ENCODE assay signal across 8 cellular contexts in the genomic region with DNA sequence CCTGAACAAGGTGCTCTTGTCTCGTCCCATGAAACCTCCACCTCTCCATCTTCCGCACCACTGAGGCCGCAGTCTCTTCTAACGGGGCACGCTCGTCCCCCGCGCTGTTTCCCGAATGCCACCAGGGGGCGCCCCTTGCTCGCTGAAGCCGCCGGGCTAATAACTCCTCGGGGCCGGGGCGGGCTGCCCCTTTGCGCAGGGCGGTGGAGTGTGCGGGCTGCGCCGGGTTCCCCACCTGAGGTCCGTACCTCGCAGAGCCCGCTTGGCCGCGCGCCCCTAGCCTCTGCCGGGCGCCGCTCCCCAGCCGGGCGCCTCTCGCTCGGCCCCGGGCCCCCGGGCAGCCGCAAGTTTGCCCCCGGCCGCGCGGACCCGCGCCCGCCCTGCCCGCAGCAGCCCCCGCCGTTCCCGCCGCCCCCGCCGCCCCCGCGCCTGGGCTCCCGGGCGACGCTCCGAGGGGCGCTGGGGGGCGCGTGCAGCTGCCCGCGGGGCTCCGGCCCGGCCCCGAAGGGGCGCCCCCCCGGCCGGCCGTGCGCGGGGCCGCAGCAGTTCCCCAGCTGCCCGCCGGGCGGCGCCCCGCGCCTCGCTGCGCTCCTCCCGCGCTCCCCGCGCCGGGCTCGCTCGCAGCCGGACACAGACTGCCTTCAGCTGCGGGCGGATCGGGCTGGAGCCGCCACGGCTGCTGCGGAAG. TPM values are rescaled to one million over a fixed set of nuclear protein-coding genes. Genes with fewer than 3 reads are reported as not detected.
DNase-seq lines count a peak whose midpoint lies in the region; ATAC-seq, FAIRE-seq and TF ChIP-seq lines count a peak whose summit lies in the region.

A gene with protein sequence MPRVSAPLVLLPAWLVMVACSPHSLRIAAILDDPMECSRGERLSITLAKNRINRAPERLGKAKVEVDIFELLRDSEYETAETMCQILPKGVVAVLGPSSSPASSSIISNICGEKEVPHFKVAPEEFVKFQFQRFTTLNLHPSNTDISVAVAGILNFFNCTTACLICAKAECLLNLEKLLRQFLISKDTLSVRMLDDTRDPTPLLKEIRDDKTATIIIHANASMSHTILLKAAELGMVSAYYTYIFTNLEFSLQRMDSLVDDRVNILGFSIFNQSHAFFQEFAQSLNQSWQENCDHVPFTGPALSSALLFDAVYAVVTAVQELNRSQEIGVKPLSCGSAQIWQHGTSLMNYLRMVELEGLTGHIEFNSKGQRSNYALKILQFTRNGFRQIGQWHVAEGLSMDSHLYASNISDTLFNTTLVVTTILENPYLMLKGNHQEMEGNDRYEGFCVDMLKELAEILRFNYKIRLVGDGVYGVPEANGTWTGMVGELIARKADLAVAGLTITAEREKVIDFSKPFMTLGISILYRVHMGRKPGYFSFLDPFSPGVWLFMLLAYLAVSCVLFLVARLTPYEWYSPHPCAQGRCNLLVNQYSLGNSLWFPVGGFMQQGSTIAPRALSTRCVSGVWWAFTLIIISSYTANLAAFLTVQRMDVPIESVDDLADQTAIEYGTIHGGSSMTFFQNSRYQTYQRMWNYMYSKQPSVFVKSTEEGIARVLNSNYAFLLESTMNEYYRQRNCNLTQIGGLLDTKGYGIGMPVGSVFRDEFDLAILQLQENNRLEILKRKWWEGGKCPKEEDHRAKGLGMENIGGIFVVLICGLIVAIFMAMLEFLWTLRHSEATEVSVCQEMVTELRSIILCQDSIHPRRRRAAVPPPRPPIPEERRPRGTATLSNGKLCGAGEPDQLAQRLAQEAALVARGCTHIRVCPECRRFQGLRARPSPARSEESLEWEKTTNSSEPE (plus strand): TSS at position 633 of the 688 bp plus-strand sequence. CDS start 148,571 bp downstream, outside the sequence.

- peak; percentile 98 for TF ChIP-seq RAD21 in Ishikawa (IDR thresholded peaks at IDR 0.05; ENCODE audit: low read depth)

- TF ChIP-seq EP300 in Ishikawa (IDR thresholded peaks at IDR 0.05; ENCODE audit: borderline replicate concordance), result no peak

- no peak within 1 kb of the TSS for H3K27ac Mint-ChIP-seq in activated T-helper 1 cell treated with anti-CD3 and anti-CD28 coated beads, Interleukin-12 subunit alpha, Interleukin-12 subunit beta, Interleukin-2, Interleukin-4 antibody, amounts not matched to agents 30 ng/mL and 10 ng/mL and 1 ng/mL, durations not matched to agents 14 hours and 24 hours and 36 hours
- peak within 1 kb of the TSS; percentile 4 for H3K27ac Mint-ChIP-seq in neural progenitor cell
- H3K27ac Mint-ChIP-seq in stimulated activated naive CD8-positive, alpha-beta T cell treated with anti-CD3 and anti-CD28 coated beads, Interleukin-15, amount 100 ng/mL, for 72 hours, result no peak within 1 kb of the TSS

- H3K4me1 ChIP-seq in neural progenitor cell, result peaks cover under 1% of the 10 kb centered on the region

- H3K36me3 ChIP-seq in neural progenitor cell, result no peaks in the 10 kb centered on the region

- peak within 1 kb of the TSS; percentile 87 for H3K4me2 ChIP-seq in neural progenitor cell

- no peak within 1 kb of the TSS for H3K4me3 Mint-ChIP-seq in activated T-helper 1 cell treated with anti-CD3 and anti-CD28 coated beads, Interleukin-12 subunit alpha, Interleukin-12 subunit beta, Interleukin-2, Interleukin-4 antibody, amounts not matched to agents 30 ng/mL and 10 ng/mL and 1 ng/mL, durations not matched to agents 14 hours and 24 hours and 36 hours
- peak within 1 kb of the TSS; percentile 81 for H3K4me3 Mint-ChIP-seq in neural progenitor cell
- H3K4me3 Mint-ChIP-seq in stimulated activated naive CD8-positive, alpha-beta T cell treated with anti-CD3 and anti-CD28 coated beads, Interleukin-15, amount 100 ng/mL, for 72 hours, result peak within 1 kb of the TSS; percentile 30 to 44

- H2AFZ ChIP-seq in neural progenitor cell (replicated peaks), result peak within 1 kb of the TSS; percentile 50

- no peaks in the 10 kb centered on the region for H3F3A ChIP-seq in neural progenitor cell (ENCODE audit: low read depth)

- ATAC-seq in GM21529 (IDR thresholded peaks at IDR 0.05; ENCODE audit: unreplicated experiment), result peak; percentile 84
- peak; percentile 87 for ATAC-seq in stimulated activated naive CD8-positive, alpha-beta T cell treated with anti-CD3 and anti-CD28 coated beads, Interleukin-15, amount 100 ng/mL, for 72 hours

- no peak within 1 kb of the TSS for H3K27ac ChIP-seq in neural progenitor cell

- H3K4me3 ChIP-seq in fibroblast of the aortic adventitia (ENCODE audit: low read depth, low read length) (peak within 1 kb of the TSS; percentile 53), neural progenitor cell (peak within 1 kb of the TSS; percentile 56)

- TF ChIP-seq CTCF in fibroblast of the aortic adventitia (IDR thresholded peaks at IDR 0.05; ENCODE audit: insufficient read depth, low read length) (peak; percentile 93), neural progenitor cell (IDR thresholded peaks at IDR 0.05) (peak; percentile 94)

- peak; percentile 46 for DNase-seq in DMS 273 treated with DMSO at 0.1 percent for 48 hours (lab: John Stamatoyannopoulos, UW)
- DNase-seq in RCC 7860 (ENCODE audit: low spot score), result peak; percentile 45
- peak; percentile 59 for DNase-seq in activated T-helper 1 cell treated with anti-CD3 and anti-CD28 coated beads, Interleukin-12 subunit alpha, Interleukin-12 subunit beta, Interleukin-2, Interleukin-4 antibody, amounts not matched to agents 30 ng/mL and 10 ng/mL and 1 ng/mL, durations not matched to agents 14 hours and 24 hours and 36 hours (ENCODE audit: low spot score)
- peak; percentile 64 for DNase-seq in fibroblast of the aortic adventitia (ENCODE audit: low read depth)
- peak; percentile 94 for DNase-seq in neural progenitor cell (ENCODE audit: low spot score)
- DNase-seq in stimulated activated naive CD8-positive, alpha-beta T cell treated with anti-CD3 and anti-CD28 coated beads, Interleukin-15, amount 100 ng/mL, for 72 hours, result peak; percentile 80 to 83

- intact Hi-C loops in activated T-helper 1 cell treated with anti-CD3 and anti-CD28 coated beads, Interleukin-12 subunit alpha, Interleukin-12 subunit beta, Interleukin-2, Interleukin-4 antibody, amounts not matched to agents 30 ng/mL and 10 ng/mL and 1 ng/mL, durations not matched to agents 14 hours and 24 hours and 36 hours (cut with micrococcal nuclease), result loop anchor here (1.0 to 2.0 kb wide), 5 partner anchors 176 to 683 kb away; no protein-coding TSS in a partner anchor

- H3K9me3 ChIP-seq in neural progenitor cell (ENCODE audit: low read depth), result no peaks in the 10 kb centered on the region

- H3K27me3 Mint-ChIP-seq in activated T-helper 1 cell treated with anti-CD3 and anti-CD28 coated beads, Interleukin-12 subunit alpha, Interleukin-12 subunit beta, Interleukin-2, Interleukin-4 antibody, amounts not matched to agents 30 ng/mL and 10 ng/mL and 1 ng/mL, durations not matched to agents 14 hours and 24 hours and 36 hours (ENCODE audit: insufficient read depth), result peaks cover 60% of the 10 kb centered on the region
- H3K27me3 Mint-ChIP-seq in neural progenitor cell (ENCODE audit: insufficient read depth, low read depth), result peaks cover 22% of the 10 kb centered on the region
- H3K27me3 Mint-ChIP-seq in stimulated activated naive CD8-positive, alpha-beta T cell treated with anti-CD3 and anti-CD28 coated beads, Interleukin-15, amount 100 ng/mL, for 72 hours, result peaks cover 91% of the 10 kb centered on the region

- peaks cover 5% of the 10 kb centered on the region for H3K4me1 Mint-ChIP-seq in activated T-helper 1 cell treated with anti-CD3 and anti-CD28 coated beads, Interleukin-12 subunit alpha, Interleukin-12 subunit beta, Interleukin-2, Interleukin-4 antibody, amounts not matched to agents 30 ng/mL and 10 ng/mL and 1 ng/mL, durations not matched to agents 14 hours and 24 hours and 36 hours (ENCODE audit: low read depth)
- H3K4me1 Mint-ChIP-seq in neural progenitor cell, result peaks cover 8% of the 10 kb centered on the region
- peaks cover 8% of the 10 kb centered on the region for H3K4me1 Mint-ChIP-seq in stimulated activated naive CD8-positive, alpha-beta T cell treated with anti-CD3 and anti-CD28 coated beads, Interleukin-15, amount 100 ng/mL, for 72 hours

- H3K36me3 Mint-ChIP-seq in activated T-helper 1 cell treated with anti-CD3 and anti-CD28 coated beads, Interleukin-12 subunit alpha, Interleukin-12 subunit beta, Interleukin-2, Interleukin-4 antibody, amounts not matched to agents 30 ng/mL and 10 ng/mL and 1 ng/mL, durations not matched to agents 14 hours and 24 hours and 36 hours (ENCODE audit: low read depth), result no peaks in the 10 kb centered on the region
- no peaks in the 10 kb centered on the region for H3K36me3 Mint-ChIP-seq in neural progenitor cell

- no peaks in the 10 kb centered on the region for H3K79me2 ChIP-seq in neural progenitor cell (ENCODE audit: low read depth)

- H3K27me3 ChIP-seq in neural progenitor cell, result peaks cover 40% of the 10 kb centered on the region

- no peaks in the 10 kb centered on the region for H3K9me3 Mint-ChIP-seq in activated T-helper 1 cell treated with anti-CD3 and anti-CD28 coated beads, Interleukin-12 subunit alpha, Interleukin-12 subunit beta, Interleukin-2, Interleukin-4 antibody, amounts not matched to agents 30 ng/mL and 10 ng/mL and 1 ng/mL, durations not matched to agents 14 hours and 24 hours and 36 hours
- H3K9me3 Mint-ChIP-seq in neural progenitor cell, result no peaks in the 10 kb centered on the region
- no peaks in the 10 kb centered on the region for H3K9me3 Mint-ChIP-seq in stimulated activated naive CD8-positive, alpha-beta T cell treated with anti-CD3 and anti-CD28 coated beads, Interleukin-15, amount 100 ng/mL, for 72 hours

- no peak for FAIRE-seq in RCC 7860 (lab: Jason Lieb, UNC)

- no peaks in the 10 kb centered on the region for H4K20me1 ChIP-seq in neural progenitor cell (ENCODE audit: low read depth)

- no peak within 1 kb of the TSS for H3K9ac ChIP-seq in neural progenitor cell

TF ChIP-seq in Ishikawa, 13 proteins besides CTCF, POLR2A, EP300 and RAD21:
- no peak for TF ChIP-seq EGR1 (IDR thresholded peaks at IDR 0.05)
- TF ChIP-seq NFIC (IDR thresholded peaks at IDR 0.05), result 0 out of 2 replicates have a peak, but pooled peaks have one; percentile 21
- TF ChIP-seq, protein P1, sequence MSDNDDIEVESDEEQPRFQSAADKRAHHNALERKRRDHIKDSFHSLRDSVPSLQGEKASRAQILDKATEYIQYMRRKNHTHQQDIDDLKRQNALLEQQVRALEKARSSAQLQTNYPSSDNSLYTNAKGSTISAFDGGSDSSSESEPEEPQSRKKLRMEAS (IDR thresholded peaks at IDR 0.05), result no peak
- no peak for TF ChIP-seq TEAD4 (IDR thresholded peaks at IDR 0.05)
- peak; percentile 72; the same call in 1 of the 2 replicates for TF ChIP-seq ZBTB7A (IDR thresholded peaks at IDR 0.05; ENCODE audit: low read depth)

RNA-seq across cellular contexts. Expression of the gene that starts here (rescaled TPM):
- total RNA-seq in activated T-helper 1 cell treated with anti-CD3 and anti-CD28 coated beads, Interleukin-12 subunit alpha, Interleukin-12 subunit beta, Interleukin-2, Interleukin-4 antibody, amounts not matched to agents 30 ng/mL and 10 ng/mL and 1 ng/mL, durations not matched to agents 14 hours and 24 hours and 36 hours, result 0.16 TPM in 1 of 2 replicates, not detected in the other
- total RNA-seq in fibroblast of the aortic adventitia (ENCODE audit: low replicate concordance) (not detected in 2 replicates), neural progenitor cell (ENCODE audit: low replicate concordance) (0.36 and 0.68 TPM in 2 replicates)

Comparison
In these comparisons a context has a peak if more than half of its experiments do, and no peak if none do; other contexts are left out.
1. Peak in DNase-seq in activated T-helper 1 cell treated with anti-CD3 and anti-CD28 coated beads, Interleukin-12 subunit alpha, Interleukin-12 subunit beta, Interleukin-2, Interleukin-4 antibody, amounts not matched to agents 30 ng/mL and 10 ng/mL and 1 ng/mL, durations not matched to agents 14 hours and 24 hours and 36 hours; RNA of the gene not detected or under 1 TPM.
2. Peak in DNase-seq and H3K4me3 ChIP-seq in fibroblast of the aortic adventitia; RNA of the gene not detected or under 1 TPM.
3. Peak in DNase-seq, H3K4me3 ChIP-seq and H3K4me2 ChIP-seq in neural progenitor cell; RNA of the gene not detected or under 1 TPM.